ENCODE assay signal across 1 cellular context in genomic region chr1:211885746-211886522, GRCh38.
A peak's percentile ranks its signal among the peaks of the same experiment; 100 is the strongest.
TF ChIP-seq lines count a peak whose summit lies in the region.

No MANE protein-coding gene starts in this region.

TF ChIP-seq in HepG2, 621 proteins besides CTCF, POLR2A, EP300 and RAD21 (continued from another document and continues in another):
- TF ChIP-seq ZNF776 (CRISPR knock-in tag; IDR thresholded peaks at IDR 0.05) (no peak), ZNF383 (CRISPR knock-in tag; IDR thresholded peaks at IDR 0.05; ENCODE audit: borderline replicate concordance) (no peak), CHD4 (IDR thresholded peaks at IDR 0.05; ENCODE audit: borderline replicate concordance, low read length) (no peak), ARID4A (CRISPR knock-in tag; IDR thresholded peaks at IDR 0.05; ENCODE audit: borderline replicate concordance) (no peak; the same call in 1 of the 2 replicates), ZNF484 (CRISPR knock-in tag; IDR thresholded peaks at IDR 0.05; ENCODE audit: borderline replicate concordance, low read depth) (no peak), ZNF792 (CRISPR knock-in tag; IDR thresholded peaks at IDR 0.05) (peak; percentile 26; the same call in 1 of the 2 replicates), FIP1L1 (IDR thresholded peaks at IDR 0.05; ENCODE audit: borderline replicate concordance, insufficient read depth, low read depth, low read length) (no peak), CCAR2 (optimal IDR thresholded peaks at IDR 0.05; ENCODE audit: low read depth, low read length) (no peak), ZXDC (CRISPR knock-in tag; IDR thresholded peaks at IDR 0.05) (no peak), ZNF616 (CRISPR knock-in tag; IDR thresholded peaks at IDR 0.05; ENCODE audit: low read depth) (no peak), ARNT (IDR thresholded peaks at IDR 0.05) (no peak), ZNF550 (CRISPR knock-in tag; IDR thresholded peaks at IDR 0.05; ENCODE audit: borderline replicate concordance) (no peak), EED (CRISPR knock-in tag; IDR thresholded peaks at IDR 0.05) (no peak), MEF2D (CRISPR knock-in tag; IDR thresholded peaks at IDR 0.05) (0 out of 2 replicates have a peak, but pooled peaks have one; percentile 63), FOSL1 (CRISPR knock-in tag; IDR thresholded peaks at IDR 0.05; ENCODE audit: borderline replicate concordance) (no peak), ZNF660 (CRISPR knock-in tag; IDR thresholded peaks at IDR 0.05; ENCODE audit: borderline replicate concordance, low read depth) (no peak), ZNF30 (CRISPR knock-in tag; IDR thresholded peaks at IDR 0.05) (no peak), ZSCAN31 (CRISPR knock-in tag; IDR thresholded peaks at IDR 0.05; ENCODE audit: low read depth) (no peak), ZNF557 (CRISPR knock-in tag; IDR thresholded peaks at IDR 0.05) (no peak), NRL (CRISPR knock-in tag; IDR thresholded peaks at IDR 0.05; ENCODE audit: borderline replicate concordance) (no peak), PHF21A (CRISPR knock-in tag; IDR thresholded peaks at IDR 0.05) (peak; percentile 54; the same call in 1 of the 2 replicates), HOMEZ (CRISPR knock-in tag; IDR thresholded peaks at IDR 0.05; ENCODE audit: low read depth) (peak; percentile 89; the same call in 1 of the 2 replicates), ZNF780A (CRISPR knock-in tag; IDR thresholded peaks at IDR 0.05) (no peak), ZNF33A (CRISPR knock-in tag; IDR thresholded peaks at IDR 0.05; ENCODE audit: borderline replicate concordance) (no peak), PBX2 (CRISPR knock-in tag; IDR thresholded peaks at IDR 0.05) (no peak), AGO2 (optimal IDR thresholded peaks at IDR 0.05; ENCODE audit: low read depth, low read length) (no peak), ZFP41 (CRISPR knock-in tag; IDR thresholded peaks at IDR 0.05; ENCODE audit: borderline replicate concordance) (no peak), ZNF841 (CRISPR knock-in tag; IDR thresholded peaks at IDR 0.05; ENCODE audit: borderline replicate concordance) (no peak), IKZF5 (CRISPR knock-in tag; IDR thresholded peaks at IDR 0.05) (peak; percentile 80), ZNF460 (CRISPR knock-in tag; IDR thresholded peaks at IDR 0.05; ENCODE audit: borderline replicate concordance) (no peak), GTF2F1 (IDR thresholded peaks at IDR 0.05; ENCODE audit: low read length) (no peak), CSRNP1 (CRISPR knock-in tag; IDR thresholded peaks at IDR 0.05) (no peak), FOSL2 (CRISPR knock-in tag; IDR thresholded peaks at IDR 0.05) (peak; percentile 65), MLX (CRISPR knock-in tag; IDR thresholded peaks at IDR 0.05) (peak; percentile 38; the same call in 1 of the 2 replicates), STAT6 (CRISPR knock-in tag; IDR thresholded peaks at IDR 0.05; ENCODE audit: borderline replicate concordance) (0 out of 2 replicates have a peak, but pooled peaks have one; percentile 81), ARID2 (CRISPR knock-in tag; IDR thresholded peaks at IDR 0.05; ENCODE audit: borderline replicate concordance) (no peak), NR3C1 (CRISPR knock-in tag; IDR thresholded peaks at IDR 0.05) (no peak), RBM39 (IDR thresholded peaks at IDR 0.05; ENCODE audit: low read depth, low read length, poor library complexity, severe bottlenecking) (no peak), ZNF569 (CRISPR knock-in tag; IDR thresholded peaks at IDR 0.05; ENCODE audit: borderline replicate concordance) (no peak)
- TF ChIP-seq, protein P1, sequence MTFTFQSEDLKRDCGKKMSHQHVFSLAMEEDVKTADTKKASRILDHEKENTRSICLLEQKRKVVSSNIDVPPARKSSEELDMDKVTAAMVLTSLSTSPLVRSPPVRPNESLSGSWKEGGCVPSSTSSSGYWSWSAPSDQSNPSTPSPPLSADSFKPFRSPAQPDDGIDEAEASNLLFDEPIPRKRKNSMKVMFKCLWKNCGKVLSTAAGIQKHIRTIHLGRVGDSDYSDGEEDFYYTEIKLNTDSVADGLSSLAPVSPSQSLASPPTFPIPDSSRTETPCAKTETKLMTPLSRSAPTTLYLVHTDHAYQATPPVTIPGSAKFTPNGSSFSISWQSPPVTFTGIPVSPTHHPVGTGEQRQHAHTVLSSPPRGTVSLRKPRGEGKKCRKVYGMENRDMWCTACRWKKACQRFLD (CRISPR knock-in tag; IDR thresholded peaks at IDR 0.05; ENCODE audit: borderline replicate concordance) = no peak
- TF ChIP-seq, protein P2, sequence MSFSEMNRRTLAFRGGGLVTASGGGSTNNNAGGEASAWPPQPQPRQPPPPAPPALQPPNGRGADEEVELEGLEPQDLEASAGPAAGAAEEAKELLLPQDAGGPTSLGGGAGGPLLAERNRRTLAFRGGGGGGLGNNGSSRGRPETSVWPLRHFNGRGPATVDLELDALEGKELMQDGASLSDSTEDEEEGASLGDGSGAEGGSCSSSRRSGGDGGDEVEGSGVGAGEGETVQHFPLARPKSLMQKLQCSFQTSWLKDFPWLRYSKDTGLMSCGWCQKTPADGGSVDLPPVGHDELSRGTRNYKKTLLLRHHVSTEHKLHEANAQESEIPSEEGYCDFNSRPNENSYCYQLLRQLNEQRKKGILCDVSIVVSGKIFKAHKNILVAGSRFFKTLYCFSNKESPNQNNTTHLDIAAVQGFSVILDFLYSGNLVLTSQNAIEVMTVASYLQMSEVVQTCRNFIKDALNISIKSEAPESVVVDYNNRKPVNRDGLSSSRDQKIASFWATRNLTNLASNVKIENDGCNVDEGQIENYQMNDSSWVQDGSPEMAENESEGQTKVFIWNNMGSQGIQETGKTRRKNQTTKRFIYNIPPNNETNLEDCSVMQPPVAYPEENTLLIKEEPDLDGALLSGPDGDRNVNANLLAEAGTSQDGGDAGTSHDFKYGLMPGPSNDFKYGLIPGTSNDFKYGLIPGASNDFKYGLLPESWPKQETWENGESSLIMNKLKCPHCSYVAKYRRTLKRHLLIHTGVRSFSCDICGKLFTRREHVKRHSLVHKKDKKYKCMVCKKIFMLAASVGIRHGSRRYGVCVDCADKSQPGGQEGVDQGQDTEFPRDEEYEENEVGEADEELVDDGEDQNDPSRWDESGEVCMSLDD (CRISPR knock-in tag; IDR thresholded peaks at IDR 0.05; ENCODE audit: borderline replicate concordance) = no peak
